10 cellular contexts compared by ENCODE assay signal in genomic region chr17:49388290-49388640, GRCh38. TPM values are rescaled to one million over a fixed set of nuclear protein-coding genes. Genes with fewer than 3 reads are reported as not detected.
DNase-seq lines count a peak whose midpoint lies in the region; ATAC-seq lines count a peak whose summit lies in the region.
"Had no signal": no experiment of that assay in that cellular context is flagged by ENCODE, and none has a peak within 500 bp of the region (broad histone marks: within the 10 kb centered on the region; RNA-seq: fewer than 3 reads in every experiment).

No MANE protein-coding gene starts in this region.

- no peaks in the 10 kb centered on the region for H3K9me3 Mint-ChIP-seq in activated T-cell treated with anti-CD3 and anti-CD28 coated beads, Interleukin-2, amount 50 U/mL, for 72 hours
- peaks cover 4% of the 10 kb centered on the region for H3K9me3 Mint-ChIP-seq in activated naive CD4-positive, alpha-beta T cell treated with anti-CD3 and anti-CD28 coated beads, Interleukin-2, amount 10 ng/mL, durations not matched to agents 7 days and 5 days

- H3K27ac ChIP-seq in KOPT-K1 (ENCODE audit: low read depth, low read length, poor library complexity, severe bottlenecking) (peak overlapping the region; percentile 48), thymus (ENCODE audit: low read depth) (peak overlapping the region; percentile 61)
- H3K27ac ChIP-seq: GM23248 had no signal

- peaks cover 46% of the 10 kb centered on the region for H3K4me1 Mint-ChIP-seq in activated T-cell treated with anti-CD3 and anti-CD28 coated beads, Interleukin-2, amount 50 U/mL, for 72 hours (ENCODE audit: low read depth)
- peaks cover 58% of the 10 kb centered on the region for H3K4me1 Mint-ChIP-seq in activated naive CD4-positive, alpha-beta T cell treated with anti-CD3 and anti-CD28 coated beads, Interleukin-2, amount 10 ng/mL, durations not matched to agents 7 days and 5 days

- H3K36me3 ChIP-seq in KOPT-K1 (ENCODE audit: insufficient read depth, low read length) (no peaks in the 10 kb centered on the region), thymus (ENCODE audit: control insufficient read depth, insufficient read depth) (no peaks in the 10 kb centered on the region)

- 24% methylated on average over 6 of the region's 6 CpGs for WGBS in thymus

- peak overlapping the region; percentile 67 to 78 for H3K4me3 Mint-ChIP-seq in activated T-cell treated with anti-CD3 and anti-CD28 coated beads, Interleukin-2, amount 50 U/mL, for 72 hours
- H3K4me3 Mint-ChIP-seq in activated naive CD4-positive, alpha-beta T cell treated with anti-CD3 and anti-CD28 coated beads, Interleukin-2, amount 10 ng/mL, durations not matched to agents 7 days and 5 days: peak overlapping the region; percentile 60
- H3K4me3 Mint-ChIP-seq: neural crest cell had no signal

- H3K27me3 Mint-ChIP-seq in activated T-cell treated with anti-CD3 and anti-CD28 coated beads, Interleukin-2, amount 50 U/mL, for 72 hours (ENCODE audit: low read depth): no peaks in the 10 kb centered on the region
- peaks cover 11% of the 10 kb centered on the region for H3K27me3 Mint-ChIP-seq in activated naive CD4-positive, alpha-beta T cell treated with anti-CD3 and anti-CD28 coated beads, Interleukin-2, amount 10 ng/mL, durations not matched to agents 7 days and 5 days

- no peaks in the 10 kb centered on the region for H3K36me3 Mint-ChIP-seq in activated T-cell treated with anti-CD3 and anti-CD28 coated beads, Interleukin-2, amount 50 U/mL, for 72 hours (ENCODE audit: insufficient read depth in 2 of 2)
- peaks cover 19% of the 10 kb centered on the region for H3K36me3 Mint-ChIP-seq in activated naive CD4-positive, alpha-beta T cell treated with anti-CD3 and anti-CD28 coated beads, Interleukin-2, amount 10 ng/mL, durations not matched to agents 7 days and 5 days

- H3K9me3 ChIP-seq in KOPT-K1 (ENCODE audit: insufficient read depth, low read length, poor library complexity, severe bottlenecking): no peaks in the 10 kb centered on the region
- no peaks in the 10 kb centered on the region for H3K9me3 ChIP-seq in thymus (ENCODE audit: control insufficient read depth)

- ATAC-seq in activated T-cell treated with anti-CD3 and anti-CD28 coated beads, Interleukin-2, amount 50 U/mL, for 72 hours (replicated peaks in 1 of 2): peak; percentile 63 to 71
- no peak for ATAC-seq in GM18517 (IDR thresholded peaks at IDR 0.05; ENCODE audit: unreplicated experiment)

- H3K27ac Mint-ChIP-seq in activated T-cell treated with anti-CD3 and anti-CD28 coated beads, Interleukin-2, amount 50 U/mL, for 72 hours: peak overlapping the region; percentile 84
- H3K27ac Mint-ChIP-seq in activated naive CD4-positive, alpha-beta T cell treated with anti-CD3 and anti-CD28 coated beads, Interleukin-2, amount 10 ng/mL, durations not matched to agents 7 days and 5 days: peak overlapping the region; percentile 96

- H3K4me3 ChIP-seq in thymus (ENCODE audit: low read length): no peak overlapping the region
- H3K4me3 ChIP-seq: GM23248 had no signal

- DNase-seq in activated T-cell treated with anti-CD3 and anti-CD28 coated beads, Interleukin-2, amount 50 U/mL, for 72 hours: peak in 1 of 2 donors; percentile 27
- DNase-seq in activated T-cell treated with anti-CD3 and anti-CD28 coated beads, Interleukin-2, amount 50 U/mL, for 48 hours: no peak
- DNase-seq in activated naive CD4-positive, alpha-beta T cell treated with anti-CD3 and anti-CD28 coated beads, Interleukin-2, amount 10 ng/mL, durations not matched to agents 7 days and 5 days: peak; percentile 57
- DNase-seq in cerebellar nuclear complex (lab: John Stamatoyannopoulos, UW) (no peak), cerebellar cortex (ENCODE audit: low spot score) (no peak)
- DNase-seq: GM23248 had no signal

- H3K27me3 ChIP-seq in thymus (ENCODE audit: control insufficient read depth, insufficient read depth): no peaks in the 10 kb centered on the region

- peaks cover 16% of the 10 kb centered on the region for H3K4me1 ChIP-seq in thymus (ENCODE audit: control insufficient read depth, insufficient read depth, low read length)

- CTCF ChIA-PET in activated naive CD4-positive, alpha-beta T cell treated with anti-CD3 and anti-CD28 coated beads, Interleukin-2, amount 10 ng/mL, durations not matched to agents 7 days and 5 days (lab: Charles Lee): interaction anchor here (1.1 to 4.6 kb wide), 4 partner anchors 12 to 70 kb away, joined by 5 to 21 read pairs (median 7); no protein-coding TSS in a partner anchor

RNA-seq across cellular contexts. Expression of gene ZNF652, which starts 26.2 kb away (rescaled TPM):
- 10 to 100 TPM in 1 of 2 donors, 1 to 10 TPM in 1; 8.3 to 13.2 TPM for total RNA-seq in activated T-cell treated with anti-CD3 and anti-CD28 coated beads, Interleukin-2, amount 50 U/mL, for 72 hours
- polyA plus RNA-seq in thymus: 32.0 TPM

RNA-seq across cellular contexts. Expression of gene PHB1, which starts 26.4 kb away (rescaled TPM):
- total RNA-seq in activated T-cell treated with anti-CD3 and anti-CD28 coated beads, Interleukin-2, amount 50 U/mL, for 72 hours: 100 to 1,000 TPM in 1 of 2 donors, 10 to 100 TPM in 1; 91.4 to 119 TPM
- 59.9 TPM for polyA plus RNA-seq in thymus
